ENCODE assay signal across 8 cellular contexts in genomic region chr15:92881570-92881837, GRCh38. TPM values are rescaled to one million over a fixed set of nuclear protein-coding genes. Genes with fewer than 3 reads are reported as not detected.
DNase-seq lines count a peak whose midpoint lies in the region; ATAC-seq and TF ChIP-seq lines count a peak whose summit lies in the region.

No MANE protein-coding gene starts in this region.

- no peaks in the 10 kb centered on the region for H3K27me3 Mint-ChIP-seq in activated CD8-positive, alpha-beta T cell treated with anti-CD3 and anti-CD28 coated beads for 36 hours

- H3K4me1 Mint-ChIP-seq in activated CD8-positive, alpha-beta T cell treated with anti-CD3 and anti-CD28 coated beads for 36 hours (ENCODE audit: low read depth), result peaks cover 40% of the 10 kb centered on the region
- peaks cover 25% of the 10 kb centered on the region for H3K4me1 Mint-ChIP-seq in stimulated activated effector memory CD8-positive, alpha-beta T cell treated with anti-CD3 and anti-CD28 coated beads, Interleukin-12 subunit alpha, Interleukin-12 subunit beta, amount 100 ng/mL, for 72 hours

- peak overlapping the region; percentile 98 for H3K27ac Mint-ChIP-seq in activated CD8-positive, alpha-beta T cell treated with anti-CD3 and anti-CD28 coated beads for 36 hours
- H3K27ac Mint-ChIP-seq in stimulated activated effector memory CD8-positive, alpha-beta T cell treated with anti-CD3 and anti-CD28 coated beads, Interleukin-12 subunit alpha, Interleukin-12 subunit beta, amount 100 ng/mL, for 72 hours, result peak overlapping the region; percentile 99

- H3K4me3 ChIP-seq in HUES48 (ENCODE audit: low read depth, low read length) (peak overlapping the region; percentile 48; the same call in 1 of the 2 replicates), iPS-15b (ENCODE audit: low read depth, low read length) (peak overlapping the region; percentile 47)

- H3K27me3 ChIP-seq in HUES48 (ENCODE audit: control insufficient read depth, insufficient read depth, low read length) (no peaks in the 10 kb centered on the region), iPS-15b (ENCODE audit: control insufficient read depth, insufficient read depth, low read length) (no peaks in the 10 kb centered on the region)

- no peak for ATAC-seq in activated CD8-positive, alpha-beta T cell treated with anti-CD3 and anti-CD28 coated beads for 36 hours
- ATAC-seq in stimulated activated effector memory CD8-positive, alpha-beta T cell treated with anti-CD3 and anti-CD28 coated beads, Interleukin-12 subunit alpha, Interleukin-12 subunit beta, amount 100 ng/mL, for 72 hours, result no peak
- ATAC-seq in GM19035 (IDR thresholded peaks at IDR 0.05; ENCODE audit: unreplicated experiment) (no peak), HG03460 (IDR thresholded peaks at IDR 0.05; ENCODE audit: unreplicated experiment) (no peak)

- H3K4me1 ChIP-seq in HUES48 (ENCODE audit: control insufficient read depth, insufficient read depth, low read length), result peaks cover 39% of the 10 kb centered on the region
- peaks cover 22% of the 10 kb centered on the region for H3K4me1 ChIP-seq in iPS-15b (ENCODE audit: control insufficient read depth, insufficient read depth, low read length)

- peak overlapping the region; percentile 83 for H3K4me3 Mint-ChIP-seq in activated CD8-positive, alpha-beta T cell treated with anti-CD3 and anti-CD28 coated beads for 36 hours
- H3K4me3 Mint-ChIP-seq in stimulated activated effector memory CD8-positive, alpha-beta T cell treated with anti-CD3 and anti-CD28 coated beads, Interleukin-12 subunit alpha, Interleukin-12 subunit beta, amount 100 ng/mL, for 72 hours, result peak overlapping the region; percentile 81

- no peak for DNase-seq in activated CD8-positive, alpha-beta T cell treated with anti-CD3 and anti-CD28 coated beads for 36 hours
- no peak for DNase-seq in stimulated activated effector memory CD8-positive, alpha-beta T cell treated with anti-CD3 and anti-CD28 coated beads, Interleukin-12 subunit alpha, Interleukin-12 subunit beta, amount 100 ng/mL, for 72 hours (ENCODE audit: low spot score in 2 of 2)
- no peak for DNase-seq in DMS79 treated with DMSO at 0.1 percent for 48 hours (lab: John Stamatoyannopoulos, UW)
- DNase-seq in NCI-H146 (lab: John Stamatoyannopoulos, UW), result no peak

- intact Hi-C loops in activated CD8-positive, alpha-beta T cell treated with anti-CD3 and anti-CD28 coated beads for 36 hours (cut with micrococcal nuclease), result loop anchor here (5.0 kb wide), 3 partner anchors 34 to 49 kb away; no protein-coding TSS in a partner anchor

- H3K27ac ChIP-seq in HUES48 (ENCODE audit: low read depth, low read length), result peak overlapping the region; percentile 89

- H3K9me3 Mint-ChIP-seq in activated CD8-positive, alpha-beta T cell treated with anti-CD3 and anti-CD28 coated beads for 36 hours, result no peaks in the 10 kb centered on the region
- H3K9me3 Mint-ChIP-seq in stimulated activated effector memory CD8-positive, alpha-beta T cell treated with anti-CD3 and anti-CD28 coated beads, Interleukin-12 subunit alpha, Interleukin-12 subunit beta, amount 100 ng/mL, for 72 hours, result no peaks in the 10 kb centered on the region

- no peaks in the 10 kb centered on the region for H3K9me3 ChIP-seq in HUES48 (ENCODE audit: control insufficient read depth, insufficient read depth, low read length)
- no peaks in the 10 kb centered on the region for H3K9me3 ChIP-seq in iPS-15b (ENCODE audit: control insufficient read depth, insufficient read depth, low read length)

- H3K36me3 ChIP-seq in HUES48 (ENCODE audit: control insufficient read depth, insufficient read depth, low read length), result peaks cover 21% of the 10 kb centered on the region
- H3K36me3 ChIP-seq in iPS-15b (ENCODE audit: control insufficient read depth, insufficient read depth, low read length), result peaks cover under 1% of the 10 kb centered on the region

- peak overlapping the region; percentile 32; the same call in 1 of the 2 replicates for H3K9ac ChIP-seq in HUES48 (ENCODE audit: low read depth, low read length)
- peak overlapping the region; percentile 66 for H3K9ac ChIP-seq in iPS-15b (ENCODE audit: low read depth, low read length)

- H3K36me3 Mint-ChIP-seq in activated CD8-positive, alpha-beta T cell treated with anti-CD3 and anti-CD28 coated beads for 36 hours (ENCODE audit: low read depth), result peaks cover 31% of the 10 kb centered on the region
- peaks cover 49% of the 10 kb centered on the region for H3K36me3 Mint-ChIP-seq in stimulated activated effector memory CD8-positive, alpha-beta T cell treated with anti-CD3 and anti-CD28 coated beads, Interleukin-12 subunit alpha, Interleukin-12 subunit beta, amount 100 ng/mL, for 72 hours

- CTCF ChIA-PET in activated CD8-positive, alpha-beta T cell treated with anti-CD3 and anti-CD28 coated beads for 36 hours (lab: Charles Lee), result interaction anchor here (1.1 to 6.7 kb wide), 10 partner anchors 11 to 84 kb away, joined by 3 to 64 read pairs (median 8); partner anchors contain the start of gene CHD2

- POLR2A ChIA-PET in activated CD8-positive, alpha-beta T cell treated with anti-CD3 and anti-CD28 coated beads for 36 hours (lab: Charles Lee), result interaction anchor here (1.0 to 19.7 kb wide), 18 partner anchors 11 to 76 kb away, joined by 3 to 642 read pairs (median 12); partner anchors contain the start of gene CHD2

- TF ChIP-seq CTCF in activated CD8-positive, alpha-beta T cell treated with anti-CD3 and anti-CD28 coated beads for 36 hours (IDR thresholded peaks at IDR 0.05), result no peak

RNA-seq across cellular contexts. Expression of gene CHD2, which starts 18.6 kb away (rescaled TPM):
- total RNA-seq in activated CD8-positive, alpha-beta T cell treated with anti-CD3 and anti-CD28 coated beads for 36 hours, result 100 to 1,000 TPM; 124 to 138 TPM
